In the genomic region with DNA sequence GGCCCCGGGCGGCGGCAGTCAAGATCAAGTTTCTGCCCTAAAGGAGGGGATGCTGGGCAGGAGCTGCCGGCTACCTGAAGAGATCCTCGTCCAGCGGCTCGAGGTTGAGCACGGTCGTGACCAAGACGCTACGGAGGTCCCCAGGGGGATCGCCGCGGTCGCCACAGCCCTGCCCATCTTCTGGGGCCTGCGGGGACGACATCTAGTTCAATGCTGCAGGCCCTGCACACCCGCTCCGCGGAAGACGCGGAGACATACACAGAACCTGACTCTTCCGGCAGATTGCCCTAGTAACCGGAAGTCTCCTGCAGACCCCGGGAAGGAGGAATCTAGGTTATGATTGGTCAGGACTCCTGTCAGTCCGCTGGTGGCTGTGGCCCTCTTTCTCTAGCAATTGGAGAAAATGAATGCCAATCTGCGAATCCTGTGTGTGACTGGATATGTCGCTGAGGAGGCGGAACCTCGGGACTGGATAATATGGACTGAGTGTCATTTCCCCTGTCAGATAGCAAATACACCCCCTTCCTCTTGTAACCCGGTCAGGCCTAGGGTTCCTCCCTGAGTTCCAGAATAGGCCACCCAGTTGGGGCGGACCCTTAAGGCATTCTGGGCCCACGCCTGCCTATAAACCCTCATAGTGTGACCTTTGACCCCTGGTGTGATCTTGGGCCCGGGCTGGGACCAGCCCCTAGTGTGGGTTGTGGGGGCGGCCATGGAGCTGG, we compare ENCODE assay signal across 8 cellular contexts. TPM values are rescaled to one million over a fixed set of nuclear protein-coding genes. Genes with fewer than 3 reads are reported as not detected.
DNase-seq lines count a peak whose midpoint lies in the region; ATAC-seq and TF ChIP-seq lines count a peak whose summit lies in the region.

A gene (minus strand): TSS at position 279 of the 722 bp plus-strand sequence. CDS start 77 bp downstream, at position 202.
A gene (plus strand): TSS at position 501 of the 722 bp plus-strand sequence. CDS start 212 bp downstream, at position 713.

- 0% methylated on average over 4 to 34 of the region's 35 CpGs for WGBS in testis, 2 donors

- peaks cover 6 to 18% of the 10 kb centered on the region in 2 donors for H3K36me3 Mint-ChIP-seq in activated naive CD4-positive, alpha-beta T cell treated with anti-CD3 and anti-CD28 coated beads, Interleukin-2, amount 50 U/mL, for 72 hours
- H3K36me3 Mint-ChIP-seq in glutamatergic neuron (ENCODE audit: unreplicated experiment) = no peaks in the 10 kb centered on the region

- H3K27me3 ChIP-seq in testis = no peaks in the 10 kb centered on the region

- no peaks in the 10 kb centered on the region for H3K9me3 ChIP-seq in testis

- H3K4me3 Mint-ChIP-seq in glutamatergic neuron (ENCODE audit: unreplicated experiment) = peak within 1 kb of the TSS; percentile 95

- DNase-seq in NB4 (ENCODE audit: low read depth) (peak; percentile 100), SK-N-DZ (ENCODE audit: low spot score) (peak; percentile 100), glutamatergic neuron (peak; percentile 84), omental fat pad (ENCODE audit: low spot score) (peak; percentile 90), testis (peak; percentile 99)
- DNase-seq in activated naive CD4-positive, alpha-beta T cell treated with anti-CD3 and anti-CD28 coated beads, Interleukin-2, amount 50 U/mL, for 72 hours (ENCODE audit: low spot score in 2 of 2) = peak; percentile 93 to 95

- TF ChIP-seq POLR2A in NB4 (IDR thresholded peaks at IDR 0.05; ENCODE audit: extremely low read depth, insufficient read length) (peak; percentile 80), testis (IDR thresholded peaks at IDR 0.05) (no peak)

- intact Hi-C loops in testis (cut with DNase I; ENCODE audit: low total_unique reads) = no loop called here

- peaks cover 5% of the 10 kb centered on the region for H3K27me3 Mint-ChIP-seq in glutamatergic neuron (ENCODE audit: unreplicated experiment)

- H3K4me1 Mint-ChIP-seq in glutamatergic neuron (ENCODE audit: low read depth, unreplicated experiment) = peaks cover 6% of the 10 kb centered on the region

- TF ChIP-seq CTCF in NB4 (IDR thresholded peaks at IDR 0.05; ENCODE audit: low read depth, low read length) (no peak), glutamatergic neuron (IDR thresholded peaks at IDR 0.05; ENCODE audit: partially characterized antibody, unreplicated experiment) (no peak), omental fat pad (IDR thresholded peaks at IDR 0.05) (no peak), testis (IDR thresholded peaks at IDR 0.05) (no peak)

- peak within 1 kb of the TSS; percentile 83 for H3K4me3 ChIP-seq in GM08714 (ENCODE audit: low read length)
- peak within 1 kb of the TSS; percentile 90 for H3K4me3 ChIP-seq in NB4 (ENCODE audit: low read depth, low read length)
- peak within 1 kb of the TSS; percentile 67 to 86 for H3K4me3 ChIP-seq in testis

- H3K36me3 ChIP-seq in testis (ENCODE audit: low read depth, missing control alignments) = no peaks in the 10 kb centered on the region

- ATAC-seq in HG02571 (IDR thresholded peaks at IDR 0.05; ENCODE audit: unreplicated experiment) = peak; percentile 95
- ATAC-seq in activated naive CD4-positive, alpha-beta T cell treated with anti-CD3 and anti-CD28 coated beads, Interleukin-2, amount 50 U/mL, for 72 hours = peak; percentile 97 to 98
- peak; percentile 97 for ATAC-seq in omental fat pad (ENCODE audit: low FRiP score)

- H3K9me3 Mint-ChIP-seq in activated naive CD4-positive, alpha-beta T cell treated with anti-CD3 and anti-CD28 coated beads, Interleukin-2, amount 50 U/mL, for 72 hours = no peaks in the 10 kb centered on the region
- H3K9me3 Mint-ChIP-seq in glutamatergic neuron (ENCODE audit: unreplicated experiment) = peaks cover 4% of the 10 kb centered on the region

- H3K4me1 ChIP-seq in testis = peaks cover 19% of the 10 kb centered on the region

- H3K27ac Mint-ChIP-seq in activated naive CD4-positive, alpha-beta T cell treated with anti-CD3 and anti-CD28 coated beads, Interleukin-2, amount 50 U/mL, for 72 hours = peak within 1 kb of the TSS; percentile 97 to 98
- peak within 1 kb of the TSS; percentile 95 for H3K27ac Mint-ChIP-seq in glutamatergic neuron (ENCODE audit: unreplicated experiment)

- H3K27ac ChIP-seq in testis = peak within 1 kb of the TSS; percentile 84 to 90

RNA-seq across cellular contexts. Expression of the first gene that starts in this region (rescaled TPM):
- polyA plus RNA-seq in SK-N-DZ (2014; cell fraction: cytosol; rRNA removed) = 74.1 and 76.2 TPM in 2 replicates
- polyA plus RNA-seq in SK-N-DZ (2014; cell fraction: nucleus; rRNA removed) = 87.2 and 108 TPM in 2 replicates
- 10 to 100 TPM; 29.1 to 31.3 TPM for total RNA-seq in activated naive CD4-positive, alpha-beta T cell treated with anti-CD3 and anti-CD28 coated beads, Interleukin-2, amount 50 U/mL, for 72 hours
- total RNA-seq in glutamatergic neuron (ENCODE audit: unreplicated experiment) (33.8 TPM), omental fat pad (10 to 100 TPM; 16.1 to 35.0 (median 30.8) TPM), testis (10 to 100 TPM; 71.2 to 79.6 TPM)
- polyA plus RNA-seq in testis (ENCODE audit: insufficient read depth, low read depth, low replicate concordance) = 44.4 TPM

RNA-seq across cellular contexts. Expression of the second gene that starts in this region (rescaled TPM):
- polyA plus RNA-seq in SK-N-DZ (2014; cell fraction: cytosol; rRNA removed) = 7.0 and 7.6 TPM in 2 replicates
- polyA plus RNA-seq in SK-N-DZ (2014; cell fraction: nucleus; rRNA removed) = 6.0 and 6.8 TPM in 2 replicates
- total RNA-seq in activated naive CD4-positive, alpha-beta T cell treated with anti-CD3 and anti-CD28 coated beads, Interleukin-2, amount 50 U/mL, for 72 hours = 1 to 10 TPM; 5.7 to 8.4 TPM
- total RNA-seq in glutamatergic neuron (ENCODE audit: unreplicated experiment) = 7.9 TPM
- 1 to 10 TPM; 2.3 to 5.0 (median 3.1) TPM for total RNA-seq in omental fat pad
- total RNA-seq in testis = 10 to 100 TPM in 1 of 2 donors, 1 to 10 TPM in 1; 9.3 to 12.8 TPM
- 8.0 TPM for polyA plus RNA-seq in testis (ENCODE audit: insufficient read depth, low read depth, low replicate concordance)

Comparison
In these comparisons a context has a peak if more than half of its experiments do, and no peak if none do; other contexts are left out.
1. Peak in every context shown above with its lines: DNase-seq, ATAC-seq, H3K4me3 ChIP-seq and H3K27ac ChIP-seq.